Comparison of ENCODE assay signal across 20 cellular contexts in the genomic region with DNA sequence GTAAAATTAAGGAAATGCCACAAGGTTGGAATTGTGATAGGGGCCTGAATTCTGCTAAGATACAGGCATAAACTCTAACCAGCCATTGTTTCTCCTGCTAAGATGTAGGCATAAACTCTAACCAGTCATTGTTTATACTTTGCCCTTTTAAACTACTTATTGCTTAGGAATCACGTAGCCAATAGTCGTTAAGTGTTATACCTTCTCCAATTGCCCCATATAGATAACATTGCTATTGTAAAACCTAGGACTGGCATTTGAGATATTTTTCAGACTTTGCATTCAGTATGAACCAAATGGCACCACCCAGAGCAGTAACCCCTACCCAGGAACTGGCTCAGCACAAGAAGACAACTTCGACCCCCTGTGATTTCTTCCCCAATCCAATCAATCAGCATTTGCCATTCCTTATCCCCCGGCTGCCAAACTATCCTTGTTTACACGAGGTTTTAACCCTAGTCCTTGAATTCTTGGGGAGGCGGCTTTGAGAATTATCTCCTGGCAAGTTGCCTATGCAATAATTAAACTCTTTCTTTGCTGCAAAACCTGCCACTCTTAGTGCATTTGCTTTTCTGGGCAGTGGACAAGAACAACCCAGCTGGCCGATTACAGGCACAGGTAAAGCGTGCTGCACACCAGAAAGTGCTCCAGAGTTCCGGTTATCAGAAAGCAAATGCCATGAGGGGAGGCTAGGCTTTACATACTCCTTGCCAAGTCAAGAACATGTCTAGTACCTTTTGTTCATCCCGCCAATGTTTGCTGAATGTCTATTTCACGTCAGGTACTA.
DNase-seq lines count a peak whose midpoint lies in the region; ATAC-seq, FAIRE-seq and TF ChIP-seq lines count a peak whose summit lies in the region.
"Had no signal": no experiment of that assay in that cellular context is flagged by ENCODE, and none has a peak within 500 bp of the region (broad histone marks: within the 10 kb centered on the region; RNA-seq: fewer than 3 reads in every experiment).

No MANE protein-coding gene starts in this region.

- CTCF ChIA-PET in WTC11 (lab: Charles Lee), result interaction anchor here (0.6 kb wide), 1 partner anchor 831 kb away, joined by 3 read pairs; no protein-coding TSS in a partner anchor

- H3K4me3 Mint-ChIP-seq in WTC11 (no peak overlapping the region), HFFc6 (no peak overlapping the region)
- H3K4me3 Mint-ChIP-seq: CD4-positive, alpha-beta memory T cell had no signal

- no peaks in the 10 kb centered on the region for H3K9me3 Mint-ChIP-seq in WTC11
- H3K9me3 Mint-ChIP-seq in HFFc6, result peaks cover 26% of the 10 kb centered on the region

- H3K27me3 Mint-ChIP-seq in WTC11 (ENCODE audit: low read depth), result no peaks in the 10 kb centered on the region
- peaks cover 2% of the 10 kb centered on the region for H3K27me3 Mint-ChIP-seq in HFFc6 (ENCODE audit: insufficient read depth)
- H3K27me3 Mint-ChIP-seq: CD4-positive, alpha-beta memory T cell had no signal

- TF ChIP-seq CTCF in WTC11 (IDR thresholded peaks at IDR 0.05) (no peak), HFFc6 (IDR thresholded peaks at IDR 0.05) (no peak), foreskin fibroblast (IDR thresholded peaks at IDR 0.05; ENCODE audit: low read depth, low read length) (no peak)

- H3K36me3 Mint-ChIP-seq in WTC11 (peaks cover 54% of the 10 kb centered on the region), HFFc6 (ENCODE audit: low read depth) (no peaks in the 10 kb centered on the region; the same call in 1 of the 2 replicates)
- H3K36me3 Mint-ChIP-seq: CD4-positive, alpha-beta memory T cell had no signal

- H3K27me3 ChIP-seq in mucosa of rectum (ENCODE audit: control insufficient read depth in 2 of 2, insufficient read depth in 2 of 2, low read length in 2 of 2), result no peaks in the 10 kb centered on the region
- H3K27me3 ChIP-seq: SJSA1 had no signal

- no peak for ATAC-seq in WTC11

- DNase-seq in NCI-H1105 treated with DMSO at 0.1 percent for 48 hours (lab: John Stamatoyannopoulos, UW) (peak; percentile 18), NCI-H1105 (lab: John Stamatoyannopoulos, UW) (no peak), WTC11 (ENCODE audit: low spot score) (no peak), urothelium cell line (ENCODE audit: low spot score) (no peak), HK-2 (ENCODE audit: unreplicated experiment) (no peak), HFFc6 (no peak), foreskin fibroblast (no peak)
- DNase-seq: CD4-positive, alpha-beta memory T cell; GF-D8; GOT3; KG1; NCI-H1436 treated with DMSO at 0.1 percent for 48 hours; NCI-H2081; NCI-H510A treated with DMSO at 0.1 percent for 48 hours; OCI-M1 had no signal

- peak overlapping the region; percentile 31; the same call in 1 of the 2 replicates for H3K27ac Mint-ChIP-seq in WTC11
- no peak overlapping the region for H3K27ac Mint-ChIP-seq in HFFc6
- H3K27ac Mint-ChIP-seq: CD4-positive, alpha-beta memory T cell had no signal

- H3K9me3 ChIP-seq in mucosa of rectum (ENCODE audit: control insufficient read depth in 2 of 2, low read length in 2 of 2), result no peaks in the 10 kb centered on the region
- H3K9me3 ChIP-seq: SJSA1 had no signal

- H3K36me3 ChIP-seq in mucosa of rectum (ENCODE audit: control insufficient read depth in 2 of 2, insufficient read depth in 2 of 2, low read length in 2 of 2), result no peaks in the 10 kb centered on the region
- H3K36me3 ChIP-seq: SJSA1 had no signal

- peak overlapping the region; percentile 34 to 58 for H3K9ac ChIP-seq in mucosa of rectum (ENCODE audit: low read depth in 1 of 2, low read length in 2 of 2)

- peaks cover 37 to 51% of the 10 kb centered on the region in 2 donors for H3K4me1 ChIP-seq in mucosa of rectum (ENCODE audit: control insufficient read depth in 2 of 2, insufficient read depth in 2 of 2, low read length in 2 of 2)
- H3K4me1 ChIP-seq: SJSA1 had no signal

- H3K4me3 ChIP-seq in mucosa of rectum (ENCODE audit: low read length in 2 of 2) (peak overlapping the region; percentile 41 to 43), foreskin fibroblast (ENCODE audit: low read depth in 1 of 2, low read length in 2 of 2) (no peak overlapping the region)
- H3K4me3 ChIP-seq: SJSA1 had no signal

- peak; percentile 67 for FAIRE-seq in urothelium cell line (lab: Jason Lieb, UNC)
- FAIRE-seq: GM12891, GM18507 had no signal

- POLR2A ChIA-PET in WTC11 (lab: Charles Lee), result no interaction called here

- H3K4me1 Mint-ChIP-seq in WTC11 (peaks cover 10% of the 10 kb centered on the region), HFFc6 (ENCODE audit: low read depth) (no peaks in the 10 kb centered on the region)
- H3K4me1 Mint-ChIP-seq: CD4-positive, alpha-beta memory T cell had no signal

- H3K27ac ChIP-seq in mucosa of rectum (ENCODE audit: low read depth in 2 of 2, low read length in 2 of 2), result peak overlapping the region; percentile 90 to 91
- H3K27ac ChIP-seq: 22Rv1, SJSA1 had no signal

TF ChIP-seq in WTC11, 78 proteins besides CTCF, POLR2A, EP300 and RAD21:
- TF ChIP-seq ZNF532 (CRISPR knock-in tag; IDR thresholded peaks at IDR 0.05; ENCODE audit: borderline replicate concordance) (no peak), NR2C2 (CRISPR knock-in tag; IDR thresholded peaks at IDR 0.05) (no peak)

Comparison
In these comparisons a context has a peak if more than half of its experiments do, and no peak if none do; other contexts are left out.
1. H3K4me3 ChIP-seq: peak in mucosa of rectum (2 of 2); none in foreskin fibroblast (0 of 2).